In genomic region chr15:89377042-89377841, GRCh38 we compare ENCODE assay signal across 22 cellular contexts. TPM values are rescaled to one million over a fixed set of nuclear protein-coding genes. Genes with fewer than 3 reads are reported as not detected.
A peak's percentile ranks its signal among the peaks of the same experiment; 100 is the strongest.
DNase-seq lines count a peak whose midpoint lies in the region; ATAC-seq and TF ChIP-seq lines count a peak whose summit lies in the region.
"Had no signal": no experiment of that assay in that cellular context is flagged by ENCODE, and none has a peak within 500 bp of the region (broad histone marks: within the 10 kb centered on the region; RNA-seq: fewer than 3 reads in every experiment).

No MANE protein-coding gene starts in this region.

- H3K4me3 Mint-ChIP-seq in activated naive CD4-positive, alpha-beta T cell treated with anti-CD3 and anti-CD28 coated beads, Interleukin-2, amount 10 ng/mL, durations not matched to agents 7 days and 5 days, result no peak overlapping the region
- peak overlapping the region; percentile 75 to 79 for H3K4me3 Mint-ChIP-seq in effector memory CD8-positive, alpha-beta T cell
- H3K4me3 Mint-ChIP-seq in neural progenitor cell, result peak overlapping the region; percentile 39
- no peak overlapping the region for H3K4me3 Mint-ChIP-seq in activated T-helper 2 cell treated with anti-CD3 and anti-CD28 coated beads, Interferon-gamma antibody, Interleukin-2, Interleukin-4, amounts not matched to agents 10 μg/mL and 5 μg/mL and 100 μg/mL, durations not matched to agents 14 hours and 24 hours and 36 hours (ENCODE audit: low read depth)
- H3K4me3 Mint-ChIP-seq: T-helper 2 cell treated with Interferon-gamma antibody and Interleukin-4, amounts not matched to agents 5 μg/mL and 100 μg/mL, for 36 hours had no signal

- no peak for DNase-seq in activated naive CD4-positive, alpha-beta T cell treated with anti-CD3 and anti-CD28 coated beads, Interleukin-2, amount 10 ng/mL, durations not matched to agents 7 days and 5 days
- no peak for DNase-seq in activated naive CD4-positive, alpha-beta T cell treated with anti-CD3 and anti-CD28 coated beads, Interleukin-2, amount 50 U/mL, for 16 hours
- DNase-seq in PC-3, result no peak
- DNase-seq in effector memory CD8-positive, alpha-beta T cell, result no peak
- peak; percentile 14 for DNase-seq in neural progenitor cell (ENCODE audit: low spot score)
- DNase-seq in activated T-helper 2 cell treated with anti-CD3 and anti-CD28 coated beads, Interferon-gamma antibody, Interleukin-2, Interleukin-4, amounts not matched to agents 10 μg/mL and 5 μg/mL and 100 μg/mL, durations not matched to agents 14 hours and 24 hours and 36 hours (ENCODE audit: low spot score), result no peak
- no peak for DNase-seq in SK-N-DZ (ENCODE audit: low spot score)
- DNase-seq: activated CD4-positive, CD25-positive, alpha-beta regulatory T cell; dermis blood vessel endothelial cell; heart right ventricle; MV-4-11; NCI-H187; NCI-H2227 treated with DMSO at 0.1 percent for 48 hours; NK-92 treated with Interleukin-12 subunit alpha and Interleukin-12 subunit beta, amount 100 ng/mL, for 24 hours; ovary had no signal

- peaks cover 4% of the 10 kb centered on the region for H3K4me1 Mint-ChIP-seq in activated naive CD4-positive, alpha-beta T cell treated with anti-CD3 and anti-CD28 coated beads, Interleukin-2, amount 10 ng/mL, durations not matched to agents 7 days and 5 days
- peaks cover 3 to 4% of the 10 kb centered on the region in 2 donors for H3K4me1 Mint-ChIP-seq in effector memory CD8-positive, alpha-beta T cell (ENCODE audit: low read depth in 2 of 2)
- H3K4me1 Mint-ChIP-seq in neural progenitor cell, result peaks cover 1% of the 10 kb centered on the region
- no peaks in the 10 kb centered on the region for H3K4me1 Mint-ChIP-seq in activated T-helper 2 cell treated with anti-CD3 and anti-CD28 coated beads, Interferon-gamma antibody, Interleukin-2, Interleukin-4, amounts not matched to agents 10 μg/mL and 5 μg/mL and 100 μg/mL, durations not matched to agents 14 hours and 24 hours and 36 hours (ENCODE audit: low read depth)

- H3F3A ChIP-seq in PC-3 (ENCODE audit: low read length, unreplicated experiment) (no peaks in the 10 kb centered on the region), neural progenitor cell (ENCODE audit: low read depth) (peaks cover 29% of the 10 kb centered on the region)

- H3K9ac ChIP-seq in PC-3 (ENCODE audit: low read length) (no peak overlapping the region), neural progenitor cell (no peak overlapping the region)
- H3K9ac ChIP-seq: BLaER1 treated with 17β-estradiol and CSF1 and Interleukin-3, amounts not matched to agents 10 nM and 100 nM; KMS-11 had no signal

- TF ChIP-seq CTCF in PC-3 (conservative IDR thresholded peaks at IDR 0.05; ENCODE audit: low read depth, low read length) (no peak), neural progenitor cell (IDR thresholded peaks at IDR 0.05) (no peak)

- H3K4me1 ChIP-seq in PC-3 (ENCODE audit: insufficient read depth, low read length), result peaks cover 35% of the 10 kb centered on the region
- H3K4me1 ChIP-seq in neural progenitor cell, result peaks cover 14% of the 10 kb centered on the region
- H3K4me1 ChIP-seq: SJSA1 had no signal

- H3K36me3 Mint-ChIP-seq in activated naive CD4-positive, alpha-beta T cell treated with anti-CD3 and anti-CD28 coated beads, Interleukin-2, amount 10 ng/mL, durations not matched to agents 7 days and 5 days, result no peaks in the 10 kb centered on the region
- H3K36me3 Mint-ChIP-seq in effector memory CD8-positive, alpha-beta T cell (ENCODE audit: insufficient read depth), result no peaks in the 10 kb centered on the region
- H3K36me3 Mint-ChIP-seq in neural progenitor cell, result no peaks in the 10 kb centered on the region
- H3K36me3 Mint-ChIP-seq in activated T-helper 2 cell treated with anti-CD3 and anti-CD28 coated beads, Interferon-gamma antibody, Interleukin-2, Interleukin-4, amounts not matched to agents 10 μg/mL and 5 μg/mL and 100 μg/mL, durations not matched to agents 14 hours and 24 hours and 36 hours (ENCODE audit: low read depth), result no peaks in the 10 kb centered on the region

- H4K20me1 ChIP-seq in PC-3 (ENCODE audit: low read length), result no peaks in the 10 kb centered on the region
- H4K20me1 ChIP-seq in neural progenitor cell (ENCODE audit: low read depth), result peaks cover 44% of the 10 kb centered on the region
- H4K20me1 ChIP-seq: BLaER1 treated with 17β-estradiol and CSF1 and Interleukin-3, amounts not matched to agents 10 nM and 100 nM had no signal

- H3K27me3 ChIP-seq in PC-3 (ENCODE audit: low read length) (no peaks in the 10 kb centered on the region), neural progenitor cell (peaks cover 100% of the 10 kb centered on the region)

- peak overlapping the region; percentile 58 for H3K27ac Mint-ChIP-seq in activated naive CD4-positive, alpha-beta T cell treated with anti-CD3 and anti-CD28 coated beads, Interleukin-2, amount 10 ng/mL, durations not matched to agents 7 days and 5 days
- no peak overlapping the region for H3K27ac Mint-ChIP-seq in effector memory CD8-positive, alpha-beta T cell
- no peak overlapping the region for H3K27ac Mint-ChIP-seq in neural progenitor cell
- no peak overlapping the region for H3K27ac Mint-ChIP-seq in activated T-helper 2 cell treated with anti-CD3 and anti-CD28 coated beads, Interferon-gamma antibody, Interleukin-2, Interleukin-4, amounts not matched to agents 10 μg/mL and 5 μg/mL and 100 μg/mL, durations not matched to agents 14 hours and 24 hours and 36 hours
- H3K27ac Mint-ChIP-seq: T-helper 2 cell treated with Interferon-gamma antibody and Interleukin-4, amounts not matched to agents 5 μg/mL and 100 μg/mL, for 36 hours had no signal

- H3K79me2 ChIP-seq in PC-3 (ENCODE audit: low read length) (no peaks in the 10 kb centered on the region), neural progenitor cell (ENCODE audit: low read depth) (no peaks in the 10 kb centered on the region)

- no peak overlapping the region for H3K27ac ChIP-seq in PC-3 (ENCODE audit: low read length)
- H3K27ac ChIP-seq in neural progenitor cell, result no peak overlapping the region
- H3K27ac ChIP-seq: BLaER1 treated with 17β-estradiol and CSF1 and Interleukin-3, amounts not matched to agents 10 nM and 100 nM; epithelial cell of prostate; heart right ventricle; KMS-11; ovary; SJSA1; vagina had no signal

- H3K9me2 ChIP-seq in PC-3 (replicated peaks; ENCODE audit: low read length), result no peaks in the 10 kb centered on the region

- no peak overlapping the region for H2AFZ ChIP-seq in PC-3 (ENCODE audit: low read length)
- H2AFZ ChIP-seq in neural progenitor cell (replicated peaks), result no peak overlapping the region

- intact Hi-C loops in PC-3 (cut with micrococcal nuclease), result no loop called here
- intact Hi-C loops in activated T-helper 2 cell treated with anti-CD3 and anti-CD28 coated beads, Interferon-gamma antibody, Interleukin-2, Interleukin-4, amounts not matched to agents 10 μg/mL and 5 μg/mL and 100 μg/mL, durations not matched to agents 14 hours and 24 hours and 36 hours (cut with micrococcal nuclease), result no loop called here

- ATAC-seq in PC-3, result no peak
- no peak for ATAC-seq in effector memory CD8-positive, alpha-beta T cell (replicated peaks)
- no peak for ATAC-seq in GM18511 (IDR thresholded peaks at IDR 0.05; ENCODE audit: unreplicated experiment)

- H3K36me3 ChIP-seq in PC-3 (ENCODE audit: low read depth, low read length) (no peaks in the 10 kb centered on the region), neural progenitor cell (no peaks in the 10 kb centered on the region)
- H3K36me3 ChIP-seq: BLaER1 treated with 17β-estradiol and CSF1 and Interleukin-3, amounts not matched to agents 10 nM and 100 nM; heart right ventricle; ovary; SJSA1; vagina had no signal

- BruUV-seq in PC-3 (replicated peaks; lab: Mats Ljungman, UMichigan), result no TSS peak

- H3K9me3 ChIP-seq in PC-3 (ENCODE audit: low read length) (no peaks in the 10 kb centered on the region), neural progenitor cell (ENCODE audit: low read depth) (no peaks in the 10 kb centered on the region)
- H3K9me3 ChIP-seq: heart right ventricle, ovary, SJSA1, vagina had no signal

- H3K9me3 Mint-ChIP-seq in activated naive CD4-positive, alpha-beta T cell treated with anti-CD3 and anti-CD28 coated beads, Interleukin-2, amount 10 ng/mL, durations not matched to agents 7 days and 5 days, result no peaks in the 10 kb centered on the region
- no peaks in the 10 kb centered on the region for H3K9me3 Mint-ChIP-seq in effector memory CD8-positive, alpha-beta T cell
- H3K9me3 Mint-ChIP-seq in neural progenitor cell, result peaks cover 4% of the 10 kb centered on the region
- no peaks in the 10 kb centered on the region for H3K9me3 Mint-ChIP-seq in activated T-helper 2 cell treated with anti-CD3 and anti-CD28 coated beads, Interferon-gamma antibody, Interleukin-2, Interleukin-4, amounts not matched to agents 10 μg/mL and 5 μg/mL and 100 μg/mL, durations not matched to agents 14 hours and 24 hours and 36 hours
- H3K9me3 Mint-ChIP-seq: T-helper 2 cell treated with Interferon-gamma antibody and Interleukin-4, amounts not matched to agents 5 μg/mL and 100 μg/mL, for 36 hours had no signal

- peaks cover 99% of the 10 kb centered on the region for H3K27me3 Mint-ChIP-seq in activated naive CD4-positive, alpha-beta T cell treated with anti-CD3 and anti-CD28 coated beads, Interleukin-2, amount 10 ng/mL, durations not matched to agents 7 days and 5 days
- H3K27me3 Mint-ChIP-seq in effector memory CD8-positive, alpha-beta T cell, result peaks cover 65 to 96% of the 10 kb centered on the region in 2 donors
- H3K27me3 Mint-ChIP-seq in neural progenitor cell (ENCODE audit: insufficient read depth, low read depth), result peaks cover 90% of the 10 kb centered on the region
- peaks cover 86% of the 10 kb centered on the region for H3K27me3 Mint-ChIP-seq in activated T-helper 2 cell treated with anti-CD3 and anti-CD28 coated beads, Interferon-gamma antibody, Interleukin-2, Interleukin-4, amounts not matched to agents 10 μg/mL and 5 μg/mL and 100 μg/mL, durations not matched to agents 14 hours and 24 hours and 36 hours (ENCODE audit: low read depth)

- H3K4me2 ChIP-seq in PC-3 (ENCODE audit: low read length) (peak overlapping the region; percentile 83; the same call in 1 of the 2 replicates), neural progenitor cell (peak overlapping the region; percentile 72)
- H3K4me2 ChIP-seq: BLaER1 treated with 17β-estradiol and CSF1 and Interleukin-3, amounts not matched to agents 10 nM and 100 nM; KMS-11 had no signal

- CTCF ChIA-PET in activated naive CD4-positive, alpha-beta T cell treated with anti-CD3 and anti-CD28 coated beads, Interleukin-2, amount 10 ng/mL, durations not matched to agents 7 days and 5 days (lab: Charles Lee), result interaction anchor here (1.1 to 5.9 kb wide), 5 partner anchors 9 to 32 kb away, joined by 3 to 47 read pairs (median 4); no protein-coding TSS in a partner anchor
- CTCF ChIA-PET in PC-3 (lab: Charles Lee), result no interaction called here

- POLR2A ChIA-PET in PC-3 (lab: Charles Lee; ENCODE audit: unreplicated experiment), result no interaction called here

- H3K4me3 ChIP-seq in PC-3 (ENCODE audit: low read length) (no peak overlapping the region), neural progenitor cell (no peak overlapping the region)
- H3K4me3 ChIP-seq: BLaER1 treated with 17β-estradiol and CSF1 and Interleukin-3, amounts not matched to agents 10 nM and 100 nM; ovary; SJSA1 had no signal

RNA-seq across cellular contexts. Expression of gene POLG, which starts 42.6 kb away (rescaled TPM):
- total RNA-seq in PC-3 (2014; rRNA removed) (72.4 and 83.5 TPM in 2 replicates), neural progenitor cell (ENCODE audit: low replicate concordance) (25.2 and 43.5 TPM in 2 replicates)
- 124 and 131 TPM in 2 replicates for total RNA-seq in activated T-helper 2 cell treated with anti-CD3 and anti-CD28 coated beads, Interferon-gamma antibody, Interleukin-2, Interleukin-4, amounts not matched to agents 10 μg/mL and 5 μg/mL and 100 μg/mL, durations not matched to agents 14 hours and 24 hours and 36 hours
- polyA plus RNA-seq in SK-N-DZ (2014; cell fraction: cytosol; rRNA removed), result 41.7 and 43.4 TPM in 2 replicates
- polyA plus RNA-seq in SK-N-DZ (2014; cell fraction: nucleus; rRNA removed), result 143 and 176 TPM in 2 replicates

Comparison
In these comparisons a context has a peak if more than half of its experiments do, and no peak if none do; other contexts are left out.
1. H3K4me3 Mint-ChIP-seq: peak in effector memory CD8-positive, alpha-beta T cell (2 of 2) and neural progenitor cell (single experiment); none in activated naive CD4-positive, alpha-beta T cell treated with anti-CD3 and anti-CD28 coated beads, Interleukin-2, amount 10 ng/mL, durations not matched to agents 7 days and 5 days (single experiment) and activated T-helper 2 cell treated with anti-CD3 and anti-CD28 coated beads, Interferon-gamma antibody, Interleukin-2, Interleukin-4, amounts not matched to agents 10 μg/mL and 5 μg/mL and 100 μg/mL, durations not matched to agents 14 hours and 24 hours and 36 hours (single experiment).